In genomic region chr21:33943293-33943692, GRCh38 we compare ENCODE assay signal across 20 cellular contexts. TPM values are rescaled to one million over a fixed set of nuclear protein-coding genes. Genes with fewer than 3 reads are reported as not detected.
DNase-seq lines count a peak whose midpoint lies in the region; ATAC-seq, FAIRE-seq and TF ChIP-seq lines count a peak whose summit lies in the region.
"Had no signal": no experiment of that assay in that cellular context is flagged by ENCODE, and none has a peak within 500 bp of the region (broad histone marks: within the 10 kb centered on the region; RNA-seq: fewer than 3 reads in every experiment).

No MANE protein-coding gene starts in this region.

- no peaks in the 10 kb centered on the region for H3K27me3 ChIP-seq in DND-41 (ENCODE audit: insufficient read depth, low read length, poor library complexity)
- no peaks in the 10 kb centered on the region for H3K27me3 ChIP-seq in bronchial epithelial cell (ENCODE audit: control insufficient read depth, insufficient read depth, low read length)
- H3K27me3 ChIP-seq: vagina had no signal

- DNase-seq in CD1c-positive myeloid dendritic cell (ENCODE audit: extremely low spot score) (peak; percentile 26), DND-41 (no peak), NCI-H526 treated with DMSO at 0.1 percent for 48 hours (lab: John Stamatoyannopoulos, UW) (peak; percentile 20), bronchial epithelial cell (ENCODE audit: low read depth) (peak; percentile 49), cardiac septum (ENCODE audit: low spot score) (no peak)
- DNase-seq: ACHN; activated B cell treated with CpG ODN at 0.5 μM for 24 hours; activated CD4-positive, alpha-beta memory T cell treated with anti-CD3 and anti-CD28 coated beads for 36 hours; activated naive CD4-positive, alpha-beta T cell treated with anti-CD3 and anti-CD28 coated beads, Interleukin-2, amount 10 ng/mL, durations not matched to agents 7 days and 5 days; activated T-cell treated with anti-CD3 and anti-CD28 coated beads, Interleukin-2, amount 50 U/mL, for 1 hour; C1 segment of cervical spinal cord; effector CD8-positive, alpha-beta T cell; NCI-H510A; retina; T1000 had no signal

- H2AFZ ChIP-seq in DND-41 (ENCODE audit: low read depth, low read length) = no peak overlapping the region

- no peak overlapping the region for H3K9ac ChIP-seq in DND-41 (ENCODE audit: low read depth, low read length)

- H3K79me2 ChIP-seq in DND-41 (ENCODE audit: insufficient read depth, low read length) = peaks cover 66% of the 10 kb centered on the region

- no peak for FAIRE-seq in bronchial epithelial cell (lab: Jason Lieb, UNC)
- FAIRE-seq: GM12892 had no signal

- no peaks in the 10 kb centered on the region for H4K20me1 ChIP-seq in DND-41 (ENCODE audit: insufficient read depth, low read length)

- ATAC-seq in DND-41 (ENCODE audit: insufficient read depth, low read depth) (no peak), GM18520 (IDR thresholded peaks at IDR 0.05; ENCODE audit: unreplicated experiment) (no peak), HG02571 (IDR thresholded peaks at IDR 0.05; ENCODE audit: unreplicated experiment) (no peak), GM19324 (IDR thresholded peaks at IDR 0.05; ENCODE audit: low FRiP score, unreplicated experiment) (no peak)

- intact Hi-C loops in cardiac septum (cut with DNase I) = no loop called here

- H3K4me2 ChIP-seq in DND-41 (ENCODE audit: insufficient read depth, low read length) = no peak overlapping the region

- TF ChIP-seq CTCF in DND-41 (IDR thresholded peaks at IDR 0.05; ENCODE audit: borderline replicate concordance, extremely low read depth, low read length, poor library complexity, severe bottlenecking) (no peak), bronchial epithelial cell (IDR thresholded peaks at IDR 0.05; ENCODE audit: insufficient read depth, low read length, severe bottlenecking) (no peak)

- H3K9me3 ChIP-seq in DND-41 (ENCODE audit: insufficient read depth, low read length, severe bottlenecking) = no peaks in the 10 kb centered on the region
- H3K9me3 ChIP-seq: vagina had no signal

- peaks cover 32% of the 10 kb centered on the region for H3K36me3 ChIP-seq in DND-41 (ENCODE audit: insufficient read depth, low read length)
- no peaks in the 10 kb centered on the region for H3K36me3 ChIP-seq in bronchial epithelial cell (ENCODE audit: control insufficient read depth, insufficient read depth, low read length)
- H3K36me3 ChIP-seq: vagina had no signal

- H3K4me3 ChIP-seq in DND-41 (ENCODE audit: low read depth in 1 of 2, low read length in 2 of 2) (no peak overlapping the region), bronchial epithelial cell (ENCODE audit: low read depth, low read length) (no peak overlapping the region)
- H3K4me3 ChIP-seq: vagina had no signal

- H3K27ac ChIP-seq in DND-41 (ENCODE audit: low read length) = peak overlapping the region; percentile 21; the same call in 1 of the 2 replicates
- H3K27ac ChIP-seq: vagina had no signal

- peaks cover 41% of the 10 kb centered on the region for H3K4me1 ChIP-seq in DND-41 (ENCODE audit: insufficient read depth, low read length)

RNA-seq across cellular contexts. Expression of gene ATP5PO, which starts 27.7 kb away (rescaled TPM):
- total RNA-seq in bronchial epithelial cell (160 and 341 TPM in 2 replicates), cardiac septum (556 TPM)

Comparison
In these comparisons a context has a peak if more than half of its experiments do, and no peak if none do; other contexts are left out.
1. DNase-seq: peak in CD1c-positive myeloid dendritic cell (single experiment), NCI-H526 treated with DMSO at 0.1 percent for 48 hours (single experiment) and bronchial epithelial cell (single experiment); none in DND-41 (single experiment) and cardiac septum (single experiment).